8 cellular contexts compared by ENCODE assay signal in the genomic region with DNA sequence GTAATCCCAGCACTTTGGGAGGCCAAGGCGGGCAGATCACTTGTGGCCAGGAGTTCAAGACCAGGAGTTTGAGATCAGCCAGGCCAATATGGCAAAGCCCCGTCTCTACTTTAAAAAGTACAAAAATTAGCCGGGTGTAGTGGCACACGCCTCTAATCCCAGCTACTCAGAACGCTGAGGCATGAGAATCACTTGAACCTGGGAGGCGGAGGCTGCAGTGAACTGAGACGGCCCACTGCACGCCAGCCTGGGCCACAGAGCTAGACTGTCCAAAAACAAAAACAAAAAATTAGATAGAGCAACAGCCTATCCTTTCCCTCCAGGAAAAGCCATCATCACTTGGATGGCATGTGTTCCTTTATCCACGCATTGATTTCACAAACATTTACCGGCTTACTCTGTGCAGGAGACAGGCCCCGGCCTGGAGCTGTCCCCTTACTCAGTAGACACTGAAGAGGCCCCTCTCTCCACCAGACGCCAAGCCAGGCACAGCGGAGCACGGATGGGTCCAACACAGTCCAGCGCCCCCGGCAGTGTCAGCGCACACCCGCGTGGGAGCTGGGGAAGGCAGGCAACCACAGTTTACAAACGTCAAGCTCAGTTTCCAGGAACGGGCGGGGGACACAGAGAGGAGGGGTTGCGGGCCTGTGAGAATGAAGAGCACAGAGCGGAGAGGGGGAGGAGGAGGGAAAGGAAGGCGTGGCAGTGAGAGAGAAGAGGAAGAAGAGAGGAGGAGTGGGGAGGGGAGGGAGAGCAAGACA. TPM values are rescaled to one million over a fixed set of nuclear protein-coding genes. Genes with fewer than 3 reads are reported as not detected.
DNase-seq lines count a peak whose midpoint lies in the region; ATAC-seq, FAIRE-seq and TF ChIP-seq lines count a peak whose summit lies in the region.

No MANE protein-coding gene starts in this region.

- H3K9me3 ChIP-seq in CD8-positive, alpha-beta T cell (ENCODE audit: low read length): no peaks in the 10 kb centered on the region
- no peaks in the 10 kb centered on the region; the same call in 2 of the 3 replicates for H3K9me3 ChIP-seq in GM12878 (replicated peaks; ENCODE audit: control insufficient read depth, insufficient read depth, low read length)
- H3K9me3 ChIP-seq in muscle layer of colon (ENCODE audit: low read length): no peaks in the 10 kb centered on the region
- no peaks in the 10 kb centered on the region for H3K9me3 ChIP-seq in suprapubic skin

- no peak overlapping the region for H2AFZ ChIP-seq in GM12878 (ENCODE audit: control insufficient read depth, low read depth, low read length)

- TF ChIP-seq EP300 in GM12878 (IDR thresholded peaks at IDR 0.05; ENCODE audit: borderline replicate concordance in 1 of 2, control insufficient read depth in 1 of 2, low read depth in 2 of 2, low read length in 2 of 2) (no peak), suprapubic skin (IDR thresholded peaks at IDR 0.05) (no peak)

- TF ChIP-seq CTCF in CD8-positive, alpha-beta T cell (IDR thresholded peaks at IDR 0.05): no peak
- TF ChIP-seq CTCF in GM12878 (IDR thresholded peaks at IDR 0.05 in 2 of 3, conservative IDR thresholded peaks at IDR 0.05 in 1 of 3; ENCODE audit: control insufficient read depth in 2 of 3, extremely low read depth in 1 of 3, insufficient read depth in 1 of 3, low read depth in 3 of 3, low read length in 3 of 3) (no peak), suprapubic skin (IDR thresholded peaks at IDR 0.05) (no peak), chondrocyte (IDR thresholded peaks at IDR 0.05) (no peak)

- RAD21 ChIA-PET in GM12878 (lab: Charles Lee; ENCODE audit: unreplicated experiment): interaction anchor here (1.0 kb wide), 2 partner anchors 10 to 11 kb away, joined by 3 read pairs; no protein-coding TSS in a partner anchor

- peak overlapping the region; percentile 60 for H3K4me3 ChIP-seq in CD8-positive, alpha-beta T cell (ENCODE audit: low read depth, low read length)
- H3K4me3 ChIP-seq in GM12878: no peak overlapping the region
- peak overlapping the region in 1 of 2 donors; percentile 55 for H3K4me3 ChIP-seq in muscle layer of colon (ENCODE audit: low read depth in 1 of 2, low read length in 2 of 2)
- H3K4me3 ChIP-seq in suprapubic skin: peak overlapping the region; percentile 30

- TF ChIP-seq POLR2A in GM12878 (IDR thresholded peaks at IDR 0.05; ENCODE audit: low read depth, low read length): no peak
- no peak for TF ChIP-seq POLR2A in suprapubic skin (IDR thresholded peaks at IDR 0.05)
- TF ChIP-seq POLR2A in erythroblast (IDR thresholded peaks at IDR 0.05; ENCODE audit: low read length): no peak

- no peak overlapping the region for H3K9ac ChIP-seq in GM12878 (ENCODE audit: control insufficient read depth, insufficient read depth, low read length)
- H3K9ac ChIP-seq in muscle layer of colon (ENCODE audit: low read length): no peak overlapping the region

- H3K27me3 ChIP-seq in CD8-positive, alpha-beta T cell (ENCODE audit: insufficient read depth, low read length): no peaks in the 10 kb centered on the region
- H3K27me3 ChIP-seq in GM12878 (replicated peaks in 1 of 2; ENCODE audit: control insufficient read depth in 2 of 2, insufficient read depth in 2 of 2, low read length in 1 of 2) (peaks cover 7 to 10% of the 10 kb centered on the region in 2 experiments; a peak in 3 of 4 replicates), muscle layer of colon (ENCODE audit: control insufficient read depth in 1 of 2, insufficient read depth in 2 of 2, low read length in 2 of 2) (peaks cover 7 to 20% of the 10 kb centered on the region in 2 donors), suprapubic skin (peaks cover 26% of the 10 kb centered on the region)

- TF ChIP-seq RAD21 in GM12878 (IDR thresholded peaks at IDR 0.05; ENCODE audit: insufficient read depth, low read depth, low read length): no peak

- peak; percentile 72 for ATAC-seq in CD8-positive, alpha-beta T cell
- peak; percentile 47 for ATAC-seq in GM12878

- H3K36me3 Mint-ChIP-seq in CD8-positive, alpha-beta T cell: peaks cover 3% of the 10 kb centered on the region
- peaks cover 1% of the 10 kb centered on the region for H3K36me3 Mint-ChIP-seq in chondrocyte (ENCODE audit: low read depth)

- H3K27me3 Mint-ChIP-seq in CD8-positive, alpha-beta T cell (ENCODE audit: low read depth): peaks cover 2% of the 10 kb centered on the region
- H3K27me3 Mint-ChIP-seq in chondrocyte (ENCODE audit: low read depth): peaks cover under 1% of the 10 kb centered on the region

- peak overlapping the region; percentile 82 for H3K27ac Mint-ChIP-seq in CD8-positive, alpha-beta T cell
- H3K27ac Mint-ChIP-seq in chondrocyte (ENCODE audit: unreplicated experiment): no peak overlapping the region

- no peaks in the 10 kb centered on the region for H4K20me1 ChIP-seq in GM12878 (ENCODE audit: control insufficient read depth, insufficient read depth)

- SMC1A ChIA-PET in GM12878 (lab: Charles Lee; ENCODE audit: uncharacterized antibody, unreplicated experiment): interaction anchor here (0.6 to 1.4 kb wide), 2 partner anchors 76 to 224 kb away, joined by 3 to 4 read pairs; no protein-coding TSS in a partner anchor

- no peaks in the 10 kb centered on the region for H3K79me2 ChIP-seq in GM12878 (ENCODE audit: control insufficient read depth, insufficient read depth, low read length)

- BruUV-seq in GM12878 (replicated peaks; lab: Mats Ljungman, UMichigan): no TSS peak

- peak in 6 of 7 experiments; percentile 23 to 75 (median 56) for DNase-seq in CD8-positive, alpha-beta T cell
- DNase-seq in T follicular helper cell (ENCODE audit: low read depth) (peak; percentile 35), GM12878 (ENCODE audit: low read depth, low spot score) (no peak), suprapubic skin (ENCODE audit: low spot score in 2 of 2) (peak in 1 of 2 donors; percentile 79), erythroblast (lab: John Stamatoyannopoulos, UW) (no peak), chondrocyte (ENCODE audit: low spot score) (no peak), A172 (ENCODE audit: low spot score) (no peak)

- H3K36me3 ChIP-seq in CD8-positive, alpha-beta T cell (ENCODE audit: insufficient read depth, low read length): no peaks in the 10 kb centered on the region
- H3K36me3 ChIP-seq in GM12878 (ENCODE audit: control insufficient read depth in 2 of 2, insufficient read depth in 2 of 2, low read length in 1 of 2) (no peaks in the 10 kb centered on the region), muscle layer of colon (ENCODE audit: insufficient read depth, low read length) (no peaks in the 10 kb centered on the region), suprapubic skin (no peaks in the 10 kb centered on the region)

- H3K4me2 ChIP-seq in GM12878 (ENCODE audit: control insufficient read depth, insufficient read depth): no peak overlapping the region

- H3K4me1 ChIP-seq in CD8-positive, alpha-beta T cell (ENCODE audit: insufficient read depth, low read length): peaks cover 30% of the 10 kb centered on the region
- H3K4me1 ChIP-seq in GM12878 (ENCODE audit: control insufficient read depth, insufficient read depth, low read length) (peaks cover 7% of the 10 kb centered on the region), muscle layer of colon (ENCODE audit: insufficient read depth, low read length) (peaks cover 10% of the 10 kb centered on the region), suprapubic skin (peaks cover 30% of the 10 kb centered on the region)

- intact Hi-C loops in CD8-positive, alpha-beta T cell (cut with DNase I, micrococcal nuclease): loop anchor here in 1 of 2 experiments (5.0 kb wide), 1 partner anchor 259 kb away; the partner anchor contains the start of gene HES1
- intact Hi-C loops in GM12878 (cut with micrococcal nuclease; ENCODE audit: unreplicated experiment): no loop called here

- H3K4me1 Mint-ChIP-seq in CD8-positive, alpha-beta T cell (ENCODE audit: low read depth): peaks cover 51% of the 10 kb centered on the region
- peaks cover 3% of the 10 kb centered on the region for H3K4me1 Mint-ChIP-seq in chondrocyte (ENCODE audit: low read depth)

- no peak for FAIRE-seq in GM12878 (lab: Jason Lieb, UNC)

- H3K9me3 Mint-ChIP-seq in CD8-positive, alpha-beta T cell: peaks cover 3% of the 10 kb centered on the region
- peaks cover 5% of the 10 kb centered on the region for H3K9me3 Mint-ChIP-seq in chondrocyte (ENCODE audit: low read depth)

- in situ Hi-C loops in GM12878 (cut with MboI): no loop called here

- H3K4me3 Mint-ChIP-seq in CD8-positive, alpha-beta T cell: peak overlapping the region; percentile 81
- no peak overlapping the region for H3K4me3 Mint-ChIP-seq in chondrocyte (ENCODE audit: unreplicated experiment)

- H3K27ac ChIP-seq in CD8-positive, alpha-beta T cell (ENCODE audit: low read depth, low read length): peak overlapping the region; percentile 63
- H3K27ac ChIP-seq in GM12878 (ENCODE audit: control insufficient read depth, insufficient read depth) (no peak overlapping the region), muscle layer of colon (ENCODE audit: low read depth, low read length) (peak overlapping the region; percentile 21), suprapubic skin (peak overlapping the region; percentile 38)

- POLR2A ChIA-PET in CD8-positive, alpha-beta T cell (lab: Charles Lee): interaction anchor here (1.0 to 1.4 kb wide), 4 partner anchors 46 to 263 kb away, joined by 3 to 4 read pairs (median 4); no protein-coding TSS in a partner anchor
- POLR2A ChIA-PET in GM12878 (lab: Charles Lee): no interaction called here

- CTCF ChIA-PET in CD8-positive, alpha-beta T cell (lab: Charles Lee): interaction anchor here (0.9 to 5.9 kb wide), 4 partner anchors 17 to 62 kb away, joined by 3 to 42 read pairs (median 17); no protein-coding TSS in a partner anchor
- CTCF ChIA-PET in GM12878 (lab: Yijun Ruan, JAX): interaction anchor here (0.7 to 2.7 kb wide), 4 partner anchors 8 to 51 kb away, joined by 4 to 15 read pairs (median 6); no protein-coding TSS in a partner anchor

- 44% methylated on average over 25 of the region's 25 CpGs for WGBS in GM12878 (ENCODE audit: insufficient coverage, insufficient replicate concordance, low lambda C conversion rate, missing lambda C conversion rate)
- WGBS in suprapubic skin: 24% methylated on average over 25 of the region's 25 CpGs

RNA-seq across cellular contexts. Expression of gene GP5, which starts 3.1 kb away (rescaled TPM):
- 1 to 10 TPM; 2.5 to 2.8 TPM for total RNA-seq in CD8-positive, alpha-beta T cell
- total RNA-seq in GM12878 (2013; cell fraction: nucleolus; rRNA removed): 0.25 TPM in 1 of 2 replicates, not detected in the other
- total RNA-seq in GM12878 (2014; rRNA removed): not detected in 2 replicates
- not detected in 2 replicates for total RNA-seq in GM12878 (2014; rRNA removed; fragmentation: Illumina TruSeq; extraction: Trizol)
- total RNA-seq in GM12878 (2021): 0.05 TPM in 1 of 2 replicates, not detected in the other
- polyA plus RNA-seq in GM12878 (2011; ENCODE audit: low read depth): not detected
- polyA plus RNA-seq in GM12878 (2011; rRNA removed): not detected in 2 replicates
- polyA plus RNA-seq in GM12878 (2011; cell fraction: cytosol; rRNA removed): 0.03 TPM in 1 of 2 replicates, not detected in the other
- polyA plus RNA-seq in GM12878 (2011; cell fraction: nucleus; rRNA removed): 0.03 and 0.06 TPM in 2 replicates
- polyA plus RNA-seq in GM12878 (2012): not detected in 2 replicates
- polyA plus RNA-seq in GM12878 (2014; fragmentation: Illumina TruSeq; extraction: Trizol): not detected in 2 replicates
- polyA plus RNA-seq in GM12878 (2014; fragmentation: Nextera tagmentation; extraction: Ambion mirVana): not detected
- polyA plus RNA-seq in GM12878 (2014; rRNA removed): 0.06 TPM in 1 of 2 replicates, not detected in the other
- not detected for polyA plus RNA-seq in GM12878 (2016; fragmentation: Nextera tagmentation; extraction: Ambion mirVana)
- 0.05 TPM in 1 of 2 replicates, not detected in the other for polyA minus RNA-seq in GM12878 (2011; rRNA and poly(A)+ RNA removed)
- polyA minus RNA-seq in GM12878 (2011; cell fraction: cytosol; rRNA and poly(A)+ RNA removed): not detected in 2 replicates
- polyA minus RNA-seq in GM12878 (2011; cell fraction: nucleus; rRNA and poly(A)+ RNA removed): 0.12 and 0.57 TPM in 2 replicates
- under 1 TPM in 1 of 4 donors, not detected in 3; 0.19 TPM for total RNA-seq in suprapubic skin
- 0.28 TPM in 1 of 3 replicates, not detected in the others for total RNA-seq in chondrocyte
- 0.02 and 0.10 TPM in 2 replicates for total RNA-seq in A172 (2014; rRNA removed; shearing (Covaris generic))

RNA-seq across cellular contexts. Expression of gene LRRC15, which starts 26.4 kb away (rescaled TPM):
- total RNA-seq in CD8-positive, alpha-beta T cell: not detected
- total RNA-seq in GM12878 (2013; cell fraction: nucleolus; rRNA removed): not detected in 2 replicates
- not detected in 2 replicates for total RNA-seq in GM12878 (2014; rRNA removed)
- total RNA-seq in GM12878 (2014; rRNA removed; fragmentation: Illumina TruSeq; extraction: Trizol): not detected in 2 replicates
- total RNA-seq in GM12878 (2021): not detected in 2 replicates
- not detected for polyA plus RNA-seq in GM12878 (2011; ENCODE audit: low read depth)
- not detected in 2 replicates for polyA plus RNA-seq in GM12878 (2011; rRNA removed)
- not detected in 2 replicates for polyA plus RNA-seq in GM12878 (2011; cell fraction: cytosol; rRNA removed)
- polyA plus RNA-seq in GM12878 (2011; cell fraction: nucleus; rRNA removed): not detected in 2 replicates
- polyA plus RNA-seq in GM12878 (2012): not detected in 2 replicates
- not detected in 2 replicates for polyA plus RNA-seq in GM12878 (2014; fragmentation: Illumina TruSeq; extraction: Trizol)
- polyA plus RNA-seq in GM12878 (2014; fragmentation: Nextera tagmentation; extraction: Ambion mirVana): not detected
- polyA plus RNA-seq in GM12878 (2014; rRNA removed): not detected in 2 replicates
- polyA plus RNA-seq in GM12878 (2016; fragmentation: Nextera tagmentation; extraction: Ambion mirVana): not detected
- not detected in 2 replicates for polyA minus RNA-seq in GM12878 (2011; rRNA and poly(A)+ RNA removed)
- not detected in 2 replicates for polyA minus RNA-seq in GM12878 (2011; cell fraction: cytosol; rRNA and poly(A)+ RNA removed)
- polyA minus RNA-seq in GM12878 (2011; cell fraction: nucleus; rRNA and poly(A)+ RNA removed): not detected in 2 replicates
- total RNA-seq in suprapubic skin: 10 to 100 TPM in 1 of 4 donors, 1 to 10 TPM in 2, not detected in 1; 5.6 to 23.7 (median 9.6) TPM
- total RNA-seq in chondrocyte: 0.18 to 1.7 TPM (median 0.22 TPM) in 3 replicates
- 33.3 and 47.7 TPM in 2 replicates for total RNA-seq in A172 (2014; rRNA removed; shearing (Covaris generic))

RNA-seq across cellular contexts. Expression of gene CPN2, which starts 44.8 kb away (rescaled TPM):
- not detected for total RNA-seq in CD8-positive, alpha-beta T cell
- not detected in 2 replicates for total RNA-seq in GM12878 (2013; cell fraction: nucleolus; rRNA removed)
- total RNA-seq in GM12878 (2014; rRNA removed) (not detected in 2 replicates), GM12878 (2014; rRNA removed; fragmentation: Illumina TruSeq; extraction: Trizol) (not detected in 2 replicates), GM12878 (2021) (0.05 TPM in 1 of 2 replicates, not detected in the other), suprapubic skin (not detected), chondrocyte (not detected in 3 replicates)
- polyA plus RNA-seq in GM12878 (2011; ENCODE audit: low read depth): not detected
- polyA plus RNA-seq in GM12878 (2011; rRNA removed) (not detected in 2 replicates), GM12878 (2014; fragmentation: Illumina TruSeq; extraction: Trizol) (not detected in 2 replicates), GM12878 (2014; fragmentation: Nextera tagmentation; extraction: Ambion mirVana) (not detected), GM12878 (2014; rRNA removed) (not detected in 2 replicates), GM12878 (2016; fragmentation: Nextera tagmentation; extraction: Ambion mirVana) (not detected)
- polyA plus RNA-seq in GM12878 (2011; cell fraction: cytosol; rRNA removed): not detected in 2 replicates
- not detected in 2 replicates for polyA plus RNA-seq in GM12878 (2011; cell fraction: nucleus; rRNA removed)
- not detected in 2 replicates for polyA plus RNA-seq in GM12878 (2012)
- polyA minus RNA-seq in GM12878 (2011; rRNA and poly(A)+ RNA removed): not detected in 2 replicates
- polyA minus RNA-seq in GM12878 (2011; cell fraction: cytosol; rRNA and poly(A)+ RNA removed): not detected in 2 replicates
- polyA minus RNA-seq in GM12878 (2011; cell fraction: nucleus; rRNA and poly(A)+ RNA removed): not detected in 2 replicates
- total RNA-seq in A172 (2014; rRNA removed; shearing (Covaris generic)): 0.10 TPM in 1 of 2 replicates, not detected in the other

Comparison
In these comparisons a context has a peak if more than half of its experiments do, and no peak if none do; other contexts are left out.
1. DNase-seq: peak in CD8-positive, alpha-beta T cell (6 of 7) and T follicular helper cell (single experiment); none in GM12878 (single experiment), erythroblast (0 of 2), chondrocyte (single experiment) and A172 (single experiment).